ENCODE assay signal across 1 cellular context in the genomic region with DNA sequence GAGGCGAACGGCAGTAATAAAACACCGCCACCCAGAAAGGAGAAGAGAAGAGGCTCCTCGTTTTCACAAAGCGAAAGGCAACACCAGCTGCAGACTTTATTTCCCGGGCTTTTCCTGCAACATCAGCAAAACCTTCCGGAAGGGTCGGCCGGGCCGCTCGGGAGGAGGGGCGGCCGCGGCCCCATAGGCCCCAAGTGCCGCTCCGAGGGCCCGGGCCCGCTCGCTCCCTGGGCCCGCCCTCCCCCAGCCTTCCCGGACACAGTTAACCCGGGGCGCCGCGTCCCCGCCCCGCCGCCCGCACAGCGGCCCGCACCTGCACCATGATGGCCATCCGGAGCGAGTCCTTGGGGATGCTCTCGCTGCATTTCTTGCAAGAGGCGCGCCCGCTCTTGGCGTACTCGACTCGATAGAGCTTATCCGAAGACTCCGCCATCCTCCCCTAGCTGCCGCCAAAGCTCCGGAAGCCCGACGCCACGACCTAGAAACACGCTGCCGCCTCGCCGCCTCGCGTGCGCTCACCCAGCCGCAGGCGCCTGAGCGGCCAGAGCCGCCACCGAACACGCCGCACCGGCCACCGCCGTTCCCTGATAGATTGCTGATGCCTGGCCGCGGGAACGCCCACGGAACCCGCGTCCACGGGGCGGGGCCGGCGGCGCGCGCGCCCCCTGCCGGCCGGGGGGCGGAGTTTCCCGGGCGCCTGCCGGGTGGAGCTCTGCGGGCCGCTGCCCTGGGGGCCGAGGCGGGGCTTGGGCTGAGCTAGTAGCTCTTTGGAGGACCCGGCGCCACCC.
TF ChIP-seq lines count a peak whose summit lies in the region.

A gene (minus strand): TSS at position 597 of the 788 bp plus-strand sequence. CDS start 164 bp downstream, at position 433.

TF ChIP-seq in HepG2, 621 proteins besides CTCF, POLR2A, EP300 and RAD21 (continued from another document and continues in another):
- TF ChIP-seq, protein P1, sequence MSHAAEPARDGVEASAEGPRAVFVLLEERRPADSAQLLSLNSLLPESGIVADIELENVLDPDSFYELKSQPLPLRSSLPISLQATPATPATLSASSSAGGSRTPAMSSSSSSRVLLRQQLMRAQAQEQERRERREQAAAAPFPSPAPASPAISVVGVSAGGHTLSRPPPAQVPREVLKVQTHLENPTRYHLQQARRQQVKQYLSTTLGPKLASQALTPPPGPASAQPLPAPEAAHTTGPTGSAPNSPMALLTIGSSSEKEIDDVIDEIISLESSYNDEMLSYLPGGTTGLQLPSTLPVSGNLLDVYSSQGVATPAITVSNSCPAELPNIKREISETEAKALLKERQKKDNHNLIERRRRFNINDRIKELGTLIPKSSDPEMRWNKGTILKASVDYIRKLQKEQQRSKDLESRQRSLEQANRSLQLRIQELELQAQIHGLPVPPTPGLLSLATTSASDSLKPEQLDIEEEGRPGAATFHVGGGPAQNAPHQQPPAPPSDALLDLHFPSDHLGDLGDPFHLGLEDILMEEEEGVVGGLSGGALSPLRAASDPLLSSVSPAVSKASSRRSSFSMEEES (CRISPR knock-in tag; IDR thresholded peaks at IDR 0.05), result peak; percentile 56; the same call in 1 of the 2 replicates
- TF ChIP-seq, protein P2, sequence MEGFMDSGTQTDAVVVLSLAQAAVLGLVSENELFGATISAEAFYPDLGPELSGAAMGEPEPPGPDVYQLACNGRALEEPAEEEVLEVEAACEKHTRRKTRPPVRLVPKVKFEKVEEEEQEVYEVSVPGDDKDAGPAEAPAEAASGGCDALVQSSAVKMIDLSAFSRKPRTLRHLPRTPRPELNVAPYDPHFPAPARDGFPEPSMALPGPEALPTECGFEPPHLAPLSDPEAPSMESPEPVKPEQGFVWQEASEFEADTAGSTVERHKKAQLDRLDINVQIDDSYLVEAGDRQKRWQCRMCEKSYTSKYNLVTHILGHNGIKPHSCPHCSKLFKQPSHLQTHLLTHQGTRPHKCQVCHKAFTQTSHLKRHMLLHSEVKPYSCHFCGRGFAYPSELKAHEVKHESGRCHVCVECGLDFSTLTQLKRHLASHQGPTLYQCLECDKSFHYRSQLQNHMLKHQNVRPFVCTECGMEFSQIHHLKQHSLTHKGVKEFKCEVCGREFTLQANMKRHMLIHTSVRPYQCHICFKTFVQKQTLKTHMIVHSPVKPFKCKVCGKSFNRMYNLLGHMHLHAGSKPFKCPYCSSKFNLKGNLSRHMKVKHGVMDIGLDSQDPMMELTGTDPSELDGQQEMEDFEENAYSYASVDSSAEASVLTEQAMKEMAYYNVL (CRISPR knock-in tag; IDR thresholded peaks at IDR 0.05; ENCODE audit: borderline replicate concordance), result 0 out of 2 replicates have a peak, but pooled peaks have one; percentile 31
- TF ChIP-seq CHCHD3 (CRISPR knock-in tag; IDR thresholded peaks at IDR 0.05), result peak; percentile 64; the same call in 1 of the 2 replicates
- no peak for TF ChIP-seq TCF12 (IDR thresholded peaks at IDR 0.05)
- TF ChIP-seq TCF12 (CRISPR knock-in tag; IDR thresholded peaks at IDR 0.05), result 0 out of 2 replicates have a peak, but pooled peaks have one; percentile 66
- TF ChIP-seq ZNF777 (CRISPR knock-in tag; IDR thresholded peaks at IDR 0.05), result peak; percentile 49
- no peak for TF ChIP-seq SP1 (IDR thresholded peaks at IDR 0.05)
- TF ChIP-seq SP1 (CRISPR knock-in tag; IDR thresholded peaks at IDR 0.05), result peak; percentile 92
- TF ChIP-seq, protein P3, sequence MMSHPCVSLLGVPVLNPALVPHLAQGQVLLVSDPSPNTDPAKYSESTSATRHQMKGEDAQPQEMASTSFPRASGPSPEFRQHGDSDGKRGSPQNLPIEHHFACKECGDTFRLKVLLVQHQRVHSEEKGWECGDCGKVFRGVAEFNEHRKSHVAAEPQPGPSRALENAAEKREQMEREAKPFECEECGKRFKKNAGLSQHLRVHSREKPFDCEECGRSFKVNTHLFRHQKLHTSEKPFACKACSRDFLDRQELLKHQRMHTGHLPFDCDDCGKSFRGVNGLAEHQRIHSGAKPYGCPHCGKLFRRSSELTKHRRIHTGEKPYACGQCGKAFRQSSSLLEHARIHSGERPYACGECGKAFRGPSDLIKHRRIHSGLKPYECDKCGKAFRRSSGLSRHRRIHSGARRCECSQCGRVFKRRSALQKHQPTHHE (CRISPR knock-in tag; IDR thresholded peaks at IDR 0.05; ENCODE audit: borderline replicate concordance), result 0 out of 2 replicates have a peak, but pooled peaks have one; percentile 39
- TF ChIP-seq ZNF180 (CRISPR knock-in tag; IDR thresholded peaks at IDR 0.05; ENCODE audit: borderline replicate concordance, low read depth), result peak; percentile 35; the same call in 1 of the 2 replicates
- TF ChIP-seq, protein P4, sequence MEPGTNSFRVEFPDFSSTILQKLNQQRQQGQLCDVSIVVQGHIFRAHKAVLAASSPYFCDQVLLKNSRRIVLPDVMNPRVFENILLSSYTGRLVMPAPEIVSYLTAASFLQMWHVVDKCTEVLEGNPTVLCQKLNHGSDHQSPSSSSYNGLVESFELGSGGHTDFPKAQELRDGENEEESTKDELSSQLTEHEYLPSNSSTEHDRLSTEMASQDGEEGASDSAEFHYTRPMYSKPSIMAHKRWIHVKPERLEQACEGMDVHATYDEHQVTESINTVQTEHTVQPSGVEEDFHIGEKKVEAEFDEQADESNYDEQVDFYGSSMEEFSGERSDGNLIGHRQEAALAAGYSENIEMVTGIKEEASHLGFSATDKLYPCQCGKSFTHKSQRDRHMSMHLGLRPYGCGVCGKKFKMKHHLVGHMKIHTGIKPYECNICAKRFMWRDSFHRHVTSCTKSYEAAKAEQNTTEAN (CRISPR knock-in tag; conservative IDR thresholded peaks at IDR 0.05), result peak; percentile 63; the same call in 1 of the 2 replicates
- TF ChIP-seq, protein P5, sequence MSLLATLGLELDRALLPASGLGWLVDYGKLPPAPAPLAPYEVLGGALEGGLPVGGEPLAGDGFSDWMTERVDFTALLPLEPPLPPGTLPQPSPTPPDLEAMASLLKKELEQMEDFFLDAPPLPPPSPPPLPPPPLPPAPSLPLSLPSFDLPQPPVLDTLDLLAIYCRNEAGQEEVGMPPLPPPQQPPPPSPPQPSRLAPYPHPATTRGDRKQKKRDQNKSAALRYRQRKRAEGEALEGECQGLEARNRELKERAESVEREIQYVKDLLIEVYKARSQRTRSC (CRISPR knock-in tag; IDR thresholded peaks at IDR 0.05; ENCODE audit: low read depth), result peak; percentile 51; the same call in 1 of the 2 replicates
- peak; percentile 72; the same call in 1 of the 2 replicates for TF ChIP-seq ZNF563 (CRISPR knock-in tag; IDR thresholded peaks at IDR 0.05)
- TF ChIP-seq ESRRA (CRISPR knock-in tag; IDR thresholded peaks at IDR 0.05; ENCODE audit: low read depth), result peak; percentile 26; the same call in 1 of the 2 replicates
- TF ChIP-seq NFKB2 (CRISPR knock-in tag; IDR thresholded peaks at IDR 0.05; ENCODE audit: borderline replicate concordance), result peak; percentile 50; the same call in 1 of the 2 replicates
- TF ChIP-seq, protein P6, sequence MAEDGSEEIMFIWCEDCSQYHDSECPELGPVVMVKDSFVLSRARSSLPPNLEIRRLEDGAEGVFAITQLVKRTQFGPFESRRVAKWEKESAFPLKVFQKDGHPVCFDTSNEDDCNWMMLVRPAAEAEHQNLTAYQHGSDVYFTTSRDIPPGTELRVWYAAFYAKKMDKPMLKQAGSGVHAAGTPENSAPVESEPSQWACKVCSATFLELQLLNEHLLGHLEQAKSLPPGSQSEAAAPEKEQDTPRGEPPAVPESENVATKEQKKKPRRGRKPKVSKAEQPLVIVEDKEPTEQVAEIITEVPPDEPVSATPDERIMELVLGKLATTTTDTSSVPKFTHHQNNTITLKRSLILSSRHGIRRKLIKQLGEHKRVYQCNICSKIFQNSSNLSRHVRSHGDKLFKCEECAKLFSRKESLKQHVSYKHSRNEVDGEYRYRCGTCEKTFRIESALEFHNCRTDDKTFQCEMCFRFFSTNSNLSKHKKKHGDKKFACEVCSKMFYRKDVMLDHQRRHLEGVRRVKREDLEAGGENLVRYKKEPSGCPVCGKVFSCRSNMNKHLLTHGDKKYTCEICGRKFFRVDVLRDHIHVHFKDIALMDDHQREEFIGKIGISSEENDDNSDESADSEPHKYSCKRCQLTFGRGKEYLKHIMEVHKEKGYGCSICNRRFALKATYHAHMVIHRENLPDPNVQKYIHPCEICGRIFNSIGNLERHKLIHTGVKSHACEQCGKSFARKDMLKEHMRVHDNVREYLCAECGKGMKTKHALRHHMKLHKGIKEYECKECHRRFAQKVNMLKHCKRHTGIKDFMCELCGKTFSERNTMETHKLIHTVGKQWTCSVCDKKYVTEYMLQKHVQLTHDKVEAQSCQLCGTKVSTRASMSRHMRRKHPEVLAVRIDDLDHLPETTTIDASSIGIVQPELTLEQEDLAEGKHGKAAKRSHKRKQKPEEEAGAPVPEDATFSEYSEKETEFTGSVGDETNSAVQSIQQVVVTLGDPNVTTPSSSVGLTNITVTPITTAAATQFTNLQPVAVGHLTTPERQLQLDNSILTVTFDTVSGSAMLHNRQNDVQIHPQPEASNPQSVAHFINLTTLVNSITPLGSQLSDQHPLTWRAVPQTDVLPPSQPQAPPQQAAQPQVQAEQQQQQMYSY (CRISPR knock-in tag; IDR thresholded peaks at IDR 0.05), result 0 out of 2 replicates have a peak, but pooled peaks have one; percentile 39
- peak; percentile 62; the same call in 1 of the 2 replicates for TF ChIP-seq FOXC1 (CRISPR knock-in tag; IDR thresholded peaks at IDR 0.05; ENCODE audit: borderline replicate concordance)
- TF ChIP-seq ARNT2 (CRISPR knock-in tag; IDR thresholded peaks at IDR 0.05; ENCODE audit: low read depth), result peak; percentile 86; the same call in 1 of the 2 replicates
- TF ChIP-seq ZNF317 (CRISPR knock-in tag; IDR thresholded peaks at IDR 0.05), result no peak
- peak; percentile 68; the same call in 1 of the 2 replicates for TF ChIP-seq ZNF225 (CRISPR knock-in tag; IDR thresholded peaks at IDR 0.05)
- TF ChIP-seq, protein P7, sequence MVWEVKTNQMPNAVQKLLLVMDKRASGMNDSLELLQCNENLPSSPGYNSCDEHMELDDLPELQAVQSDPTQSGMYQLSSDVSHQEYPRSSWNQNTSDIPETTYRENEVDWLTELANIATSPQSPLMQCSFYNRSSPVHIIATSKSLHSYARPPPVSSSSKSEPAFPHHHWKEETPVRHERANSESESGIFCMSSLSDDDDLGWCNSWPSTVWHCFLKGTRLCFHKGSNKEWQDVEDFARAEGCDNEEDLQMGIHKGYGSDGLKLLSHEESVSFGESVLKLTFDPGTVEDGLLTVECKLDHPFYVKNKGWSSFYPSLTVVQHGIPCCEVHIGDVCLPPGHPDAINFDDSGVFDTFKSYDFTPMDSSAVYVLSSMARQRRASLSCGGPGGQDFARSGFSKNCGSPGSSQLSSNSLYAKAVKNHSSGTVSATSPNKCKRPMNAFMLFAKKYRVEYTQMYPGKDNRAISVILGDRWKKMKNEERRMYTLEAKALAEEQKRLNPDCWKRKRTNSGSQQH (CRISPR knock-in tag; IDR thresholded peaks at IDR 0.05; ENCODE audit: low read depth), result peak; percentile 47; the same call in 1 of the 2 replicates
- no peak for TF ChIP-seq SMAD1 (CRISPR knock-in tag; IDR thresholded peaks at IDR 0.05; ENCODE audit: borderline replicate concordance, low read depth)
- no peak for TF ChIP-seq ZBTB21 (CRISPR knock-in tag; IDR thresholded peaks at IDR 0.05)
- TF ChIP-seq, protein P8, sequence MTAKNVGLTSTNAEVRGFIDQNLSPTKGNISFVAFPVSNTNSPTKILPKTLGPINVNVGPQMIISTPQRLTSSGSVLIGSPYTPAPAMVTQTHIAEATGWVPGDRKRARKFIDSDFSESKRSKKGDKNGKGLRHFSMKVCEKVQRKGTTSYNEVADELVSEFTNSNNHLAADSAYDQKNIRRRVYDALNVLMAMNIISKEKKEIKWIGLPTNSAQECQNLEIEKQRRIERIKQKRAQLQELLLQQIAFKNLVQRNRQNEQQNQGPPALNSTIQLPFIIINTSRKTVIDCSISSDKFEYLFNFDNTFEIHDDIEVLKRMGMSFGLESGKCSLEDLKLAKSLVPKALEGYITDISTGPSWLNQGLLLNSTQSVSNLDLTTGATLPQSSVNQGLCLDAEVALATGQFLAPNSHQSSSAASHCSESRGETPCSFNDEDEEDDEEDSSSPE (CRISPR knock-in tag; IDR thresholded peaks at IDR 0.05), result peak; percentile 70
- 0 out of 2 replicates have a peak, but pooled peaks have one; percentile 44 for TF ChIP-seq MTA1 (CRISPR knock-in tag; IDR thresholded peaks at IDR 0.05; ENCODE audit: borderline replicate concordance)
- peak; percentile 42; the same call in 1 of the 2 replicates for TF ChIP-seq SALL2 (CRISPR knock-in tag; IDR thresholded peaks at IDR 0.05)
- peak; percentile 46; the same call in 1 of the 2 replicates for TF ChIP-seq ZNF430 (CRISPR knock-in tag; IDR thresholded peaks at IDR 0.05)
- peak; percentile 72; the same call in 1 of the 2 replicates for TF ChIP-seq KAT8 (CRISPR knock-in tag; IDR thresholded peaks at IDR 0.05)
- peak; percentile 74; the same call in 1 of the 2 replicates for TF ChIP-seq ZFP82 (CRISPR knock-in tag; IDR thresholded peaks at IDR 0.05; ENCODE audit: borderline replicate concordance)
- no peak for TF ChIP-seq PLRG1 (conservative IDR thresholded peaks at IDR 0.05)
- TF ChIP-seq, protein P9, sequence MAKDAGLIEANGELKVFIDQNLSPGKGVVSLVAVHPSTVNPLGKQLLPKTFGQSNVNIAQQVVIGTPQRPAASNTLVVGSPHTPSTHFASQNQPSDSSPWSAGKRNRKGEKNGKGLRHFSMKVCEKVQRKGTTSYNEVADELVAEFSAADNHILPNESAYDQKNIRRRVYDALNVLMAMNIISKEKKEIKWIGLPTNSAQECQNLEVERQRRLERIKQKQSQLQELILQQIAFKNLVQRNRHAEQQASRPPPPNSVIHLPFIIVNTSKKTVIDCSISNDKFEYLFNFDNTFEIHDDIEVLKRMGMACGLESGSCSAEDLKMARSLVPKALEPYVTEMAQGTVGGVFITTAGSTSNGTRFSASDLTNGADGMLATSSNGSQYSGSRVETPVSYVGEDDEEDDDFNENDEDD (CRISPR knock-in tag; IDR thresholded peaks at IDR 0.05; ENCODE audit: borderline replicate concordance), result peak; percentile 72; the same call in 1 of the 2 replicates
- TF ChIP-seq RARA (CRISPR knock-in tag; IDR thresholded peaks at IDR 0.05), result 0 out of 2 replicates have a peak, but pooled peaks have one; percentile 20
- no peak for TF ChIP-seq PRMT3 (CRISPR knock-in tag; IDR thresholded peaks at IDR 0.05; ENCODE audit: borderline replicate concordance, low read depth)
- TF ChIP-seq, protein P10, sequence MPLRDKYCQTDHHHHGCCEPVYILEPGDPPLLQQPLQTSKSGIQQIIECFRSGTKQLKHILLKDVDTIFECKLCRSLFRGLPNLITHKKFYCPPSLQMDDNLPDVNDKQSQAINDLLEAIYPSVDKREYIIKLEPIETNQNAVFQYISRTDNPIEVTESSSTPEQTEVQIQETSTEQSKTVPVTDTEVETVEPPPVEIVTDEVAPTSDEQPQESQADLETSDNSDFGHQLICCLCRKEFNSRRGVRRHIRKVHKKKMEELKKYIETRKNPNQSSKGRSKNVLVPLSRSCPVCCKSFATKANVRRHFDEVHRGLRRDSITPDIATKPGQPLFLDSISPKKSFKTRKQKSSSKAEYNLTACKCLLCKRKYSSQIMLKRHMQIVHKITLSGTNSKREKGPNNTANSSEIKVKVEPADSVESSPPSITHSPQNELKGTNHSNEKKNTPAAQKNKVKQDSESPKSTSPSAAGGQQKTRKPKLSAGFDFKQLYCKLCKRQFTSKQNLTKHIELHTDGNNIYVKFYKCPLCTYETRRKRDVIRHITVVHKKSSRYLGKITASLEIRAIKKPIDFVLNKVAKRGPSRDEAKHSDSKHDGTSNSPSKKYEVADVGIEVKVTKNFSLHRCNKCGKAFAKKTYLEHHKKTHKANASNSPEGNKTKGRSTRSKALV (CRISPR knock-in tag; IDR thresholded peaks at IDR 0.05), result peak; percentile 36; the same call in 1 of the 2 replicates
- peak; percentile 52; the same call in 1 of the 2 replicates for TF ChIP-seq ZNF446 (CRISPR knock-in tag; IDR thresholded peaks at IDR 0.05)
- peak; percentile 77; the same call in 1 of the 2 replicates for TF ChIP-seq KLF6 (CRISPR knock-in tag; IDR thresholded peaks at IDR 0.05)
